ENCODE assay signal across 8 cellular contexts in genomic region chr22:31637938-31638618, GRCh38. TPM values are rescaled to one million over a fixed set of nuclear protein-coding genes. Genes with fewer than 3 reads are reported as not detected.
A peak's percentile ranks its signal among the peaks of the same experiment; 100 is the strongest.
DNase-seq lines count a peak whose midpoint lies in the region; ATAC-seq, FAIRE-seq and TF ChIP-seq lines count a peak whose summit lies in the region.

No MANE protein-coding gene starts in this region.

- H2AFZ ChIP-seq in neuronal stem cell (ENCODE audit: low read length) = no peak overlapping the region

- no peaks in the 10 kb centered on the region for H3K27me3 ChIP-seq in neuronal stem cell (ENCODE audit: control insufficient read depth in 3 of 3, insufficient read depth in 3 of 3, low read depth in 1 of 3, low read length in 3 of 3)

- H2BK12ac ChIP-seq in neuronal stem cell (ENCODE audit: low read length) = no peak overlapping the region

- WGBS in neuronal stem cell (ENCODE audit: extremely low coverage in 2 of 2, insufficient read length in 2 of 2, insufficient replicate concordance in 1 of 2), 2 donors = no CpG with 5 or more reads among the region's 15 CpGs

- TF ChIP-seq CTCF in NB4 (IDR thresholded peaks at IDR 0.05; ENCODE audit: low read depth, low read length) = no peak

- DNase-seq in AML-193 (lab: John Stamatoyannopoulos, UW) (peak; percentile 90), NB4 (ENCODE audit: low read depth) (peak; percentile 95), dermis blood vessel endothelial cell (peak; percentile 59), neuronal stem cell (ENCODE audit: low spot score) (no peak), NCI-H2107 (lab: John Stamatoyannopoulos, UW) (no peak), urothelium cell line (ENCODE audit: low spot score) (no peak), NCI-H1105 (lab: John Stamatoyannopoulos, UW) (no peak)

- H2BK15ac ChIP-seq in neuronal stem cell (ENCODE audit: low read length) = no peak overlapping the region

- no peak overlapping the region for H3K4ac ChIP-seq in neuronal stem cell (ENCODE audit: low read length)

- no peak overlapping the region for H2AK5ac ChIP-seq in neuronal stem cell (ENCODE audit: low read depth, low read length)

- ATAC-seq in GM19395 (IDR thresholded peaks at IDR 0.05; ENCODE audit: unreplicated experiment) = peak; percentile 48

- no peak overlapping the region for H2BK5ac ChIP-seq in neuronal stem cell (ENCODE audit: low read length)

- H3K23ac ChIP-seq in neuronal stem cell (ENCODE audit: low read depth, low read length, poor library complexity) = no peak overlapping the region

- peaks cover 6% of the 10 kb centered on the region for H3K79me1 ChIP-seq in neuronal stem cell (ENCODE audit: low read depth, low read length)

- H3K18ac ChIP-seq in neuronal stem cell (ENCODE audit: low read length) = peak overlapping the region; percentile 45

- no peak overlapping the region for H4K91ac ChIP-seq in neuronal stem cell (ENCODE audit: low read depth, low read length, poor library complexity)

- no peaks in the 10 kb centered on the region for H3K4me1 ChIP-seq in neuronal stem cell (ENCODE audit: control insufficient read depth in 2 of 2, insufficient read depth in 1 of 2, low read depth in 1 of 2, low read length in 2 of 2)

- H3K36me3 ChIP-seq in neuronal stem cell (replicated peaks in 1 of 2; ENCODE audit: control insufficient read depth in 2 of 2, insufficient read depth in 2 of 2, low read length in 2 of 2) = peaks cover 1 to 11% of the 10 kb centered on the region in 2 donors

- no peak overlapping the region for H3K14ac ChIP-seq in neuronal stem cell (ENCODE audit: low read length)

- no peak overlapping the region for H2BK120ac ChIP-seq in neuronal stem cell (ENCODE audit: low read depth, low read length)

- no peak overlapping the region for H3K9ac ChIP-seq in neuronal stem cell (ENCODE audit: low read depth, low read length, poor library complexity)

- H3K4me3 ChIP-seq in NB4 (ENCODE audit: low read depth, low read length) (peak overlapping the region; percentile 76), neuronal stem cell (ENCODE audit: low read length in 2 of 2) (no peak overlapping the region)

- peak; percentile 26 for TF ChIP-seq POLR2A in NB4 (IDR thresholded peaks at IDR 0.05; ENCODE audit: extremely low read depth, insufficient read length)

- H3K4me2 ChIP-seq in neuronal stem cell (ENCODE audit: insufficient read depth, low read length, poor library complexity, severe bottlenecking) = no peak overlapping the region

- H3K27ac ChIP-seq in neuronal stem cell (replicated peaks; ENCODE audit: low read length) = no peak overlapping the region

- no peak for FAIRE-seq in urothelium cell line (lab: Jason Lieb, UNC)

- no peaks in the 10 kb centered on the region for H3K9me3 ChIP-seq in neuronal stem cell (replicated peaks in 1 of 2; ENCODE audit: control insufficient read depth in 2 of 2, insufficient read depth in 1 of 2, low read depth in 1 of 2, low read length in 2 of 2)

- H4K8ac ChIP-seq in neuronal stem cell (ENCODE audit: low read depth, low read length) = no peak overlapping the region

RNA-seq across cellular contexts. Expression of gene PISD, which starts 23.9 kb away (rescaled TPM):
- 52.6 and 58.3 TPM in 2 replicates for total RNA-seq in dermis blood vessel endothelial cell
- 18.6 TPM for polyA plus RNA-seq in neuronal stem cell (2013, experiment 1 of 2)
- polyA plus RNA-seq in neuronal stem cell (2013, experiment 2 of 2) = 18.6 TPM

Comparison
In these comparisons a context has a peak if more than half of its experiments do, and no peak if none do; other contexts are left out.
1. DNase-seq: peak in AML-193 (2 of 2), NB4 (single experiment) and dermis blood vessel endothelial cell (single experiment); none in neuronal stem cell (single experiment), NCI-H2107 (single experiment), urothelium cell line (single experiment) and NCI-H1105 (single experiment).